In the genomic region with DNA sequence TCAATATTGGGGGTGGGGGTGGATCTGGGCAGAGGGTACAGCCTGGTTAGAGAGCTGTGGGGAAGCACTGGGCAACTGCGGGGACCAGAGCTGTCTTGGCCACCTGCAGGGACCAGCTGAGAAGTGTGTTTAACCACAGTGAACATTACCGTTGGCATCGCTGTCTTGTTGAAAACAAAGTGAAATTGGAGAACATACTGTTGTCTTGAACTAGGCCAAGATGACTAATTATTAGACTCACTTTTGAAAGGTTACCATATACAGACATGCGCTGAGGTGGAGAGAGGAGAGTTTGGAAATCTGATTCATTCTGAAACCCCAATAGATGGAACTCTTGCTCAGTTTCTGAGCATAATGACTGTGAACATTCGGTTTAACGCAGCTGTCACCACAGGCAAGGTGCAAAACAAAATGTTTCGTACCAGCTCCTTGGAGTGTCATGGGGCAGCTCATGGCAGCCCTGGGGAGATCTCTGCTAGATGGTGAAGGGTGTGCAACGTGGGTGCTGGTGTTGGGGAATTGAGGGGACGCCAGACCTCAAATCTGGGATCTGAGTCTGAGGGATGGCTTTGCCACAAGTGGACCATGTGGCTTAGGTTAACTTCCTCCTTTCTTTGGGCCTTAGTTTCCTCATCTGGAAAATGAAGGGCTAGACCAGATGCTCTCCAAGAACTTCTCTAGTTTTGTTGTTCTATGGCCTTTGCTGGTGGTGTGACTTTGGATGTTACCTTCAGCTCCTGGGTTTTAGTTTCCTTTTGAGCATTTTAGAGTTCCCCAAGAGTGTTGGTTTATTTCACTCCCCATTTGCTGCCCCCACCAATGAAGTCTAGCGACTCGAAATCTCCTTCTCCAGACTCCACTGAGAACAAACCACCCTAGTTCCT, we compare ENCODE assay signal across 9 cellular contexts. TPM values are rescaled to one million over a fixed set of nuclear protein-coding genes. Genes with fewer than 3 reads are reported as not detected.
DNase-seq lines count a peak whose midpoint lies in the region; ATAC-seq and TF ChIP-seq lines count a peak whose summit lies in the region.
"Had no signal": no experiment of that assay in that cellular context is flagged by ENCODE, and none has a peak within 500 bp of the region (broad histone marks: within the 10 kb centered on the region; RNA-seq: fewer than 3 reads in every experiment).

No MANE protein-coding gene starts in this region.

- H3K27ac Mint-ChIP-seq in CD4-positive, alpha-beta T cell, result no peak overlapping the region

- H3K27me3 ChIP-seq in CD4-positive, alpha-beta T cell (ENCODE audit: control insufficient read depth, insufficient read depth, low read length), result no peaks in the 10 kb centered on the region
- H3K27me3 ChIP-seq in left ventricle myocardium inferior (ENCODE audit: low read depth), result peaks cover 40% of the 10 kb centered on the region

- peaks cover 5% of the 10 kb centered on the region for H3K4me1 ChIP-seq in left ventricle myocardium inferior

- H3K27ac ChIP-seq in CD4-positive, alpha-beta T cell (ENCODE audit: low read depth, low read length), result no peak overlapping the region
- no peak overlapping the region for H3K27ac ChIP-seq in left ventricle myocardium inferior (replicated peaks)

- POLR2A ChIA-PET in CD4-positive, alpha-beta T cell (lab: Charles Lee), result interaction anchor here (1.3 kb wide), 1 partner anchor 322 kb away, joined by 4 read pairs; no protein-coding TSS in a partner anchor

- H3K9me3 ChIP-seq in CD4-positive, alpha-beta T cell (ENCODE audit: control insufficient read depth, low read length), result no peaks in the 10 kb centered on the region
- H3K9me3 ChIP-seq in left ventricle myocardium inferior (replicated peaks), result no peaks in the 10 kb centered on the region

- H3K9me3 Mint-ChIP-seq in CD4-positive, alpha-beta T cell, result no peaks in the 10 kb centered on the region

- ATAC-seq in CD4-positive, alpha-beta T cell (ENCODE audit: poor library complexity), result peak; percentile 46
- ATAC-seq in GM19395 (IDR thresholded peaks at IDR 0.05; ENCODE audit: unreplicated experiment) (peak; percentile 81), HG03439 (IDR thresholded peaks at IDR 0.05; ENCODE audit: unreplicated experiment) (peak; percentile 72)

- H3K4me1 Mint-ChIP-seq in CD4-positive, alpha-beta T cell (ENCODE audit: low read depth), result peaks cover 30% of the 10 kb centered on the region

- H3K4me3 ChIP-seq in foreskin fibroblast (ENCODE audit: low read depth in 1 of 2, low read length in 2 of 2) (no peak overlapping the region), left ventricle myocardium inferior (no peak overlapping the region)

- H3K4me3 Mint-ChIP-seq in CD4-positive, alpha-beta T cell, result no peak overlapping the region

- H3K36me3 Mint-ChIP-seq in CD4-positive, alpha-beta T cell (ENCODE audit: low read depth), result no peaks in the 10 kb centered on the region

- CTCF ChIA-PET in CD4-positive, alpha-beta T cell (lab: Charles Lee), result interaction anchor here (1.4 kb wide), 2 partner anchors 70 to 329 kb away, joined by 3 read pairs; no protein-coding TSS in a partner anchor

- no peak for TF ChIP-seq CTCF in CD4-positive, alpha-beta T cell (IDR thresholded peaks at IDR 0.05)
- TF ChIP-seq CTCF in foreskin fibroblast (IDR thresholded peaks at IDR 0.05; ENCODE audit: low read depth, low read length) (no peak), left ventricle myocardium inferior (IDR thresholded peaks at IDR 0.05; ENCODE audit: borderline replicate concordance) (no peak)

- no peaks in the 10 kb centered on the region for H3K36me3 ChIP-seq in left ventricle myocardium inferior

- intact Hi-C loops in CD4-positive, alpha-beta T cell (cut with DNase I, micrococcal nuclease), result no loop called here
- intact Hi-C loops in left ventricle myocardium inferior (cut with micrococcal nuclease), result loop anchor here (5.0 kb wide), 1 partner anchor 331 kb away; no protein-coding TSS in a partner anchor

- no peaks in the 10 kb centered on the region for H3K27me3 Mint-ChIP-seq in CD4-positive, alpha-beta T cell

- no peak for DNase-seq in CD4-positive, alpha-beta T cell
- DNase-seq in activated CD4-positive, CD25-positive, alpha-beta regulatory T cell treated with anti-CD3 and anti-CD28 coated beads, Interleukin-2, amount 50 U/mL, for 16 hours (ENCODE audit: low read depth, low spot score), result peak; percentile 36
- DNase-seq in foreskin fibroblast (peak; percentile 80 to 81), dedifferentiated amniotic fluid mesenchymal stem cell (ENCODE audit: extremely low spot score) (no peak), NCI-H345 treated with DMSO at 0.1 percent for 48 hours (lab: John Stamatoyannopoulos, UW; ENCODE audit: unreplicated experiment) (no peak), left ventricle myocardium inferior (no peak)

RNA-seq across cellular contexts. Expression of a gene that starts 24.6 kb away (rescaled TPM):
- not detected for total RNA-seq in CD4-positive, alpha-beta T cell
- total RNA-seq in left ventricle myocardium inferior, result not detected
- total RNA-seq: NCI-H460 had no signal

Comparison
In these comparisons a context has a peak if more than half of its experiments do, and no peak if none do; other contexts are left out.
1. DNase-seq: peak in activated CD4-positive, CD25-positive, alpha-beta regulatory T cell treated with anti-CD3 and anti-CD28 coated beads, Interleukin-2, amount 50 U/mL, for 16 hours (single experiment) and foreskin fibroblast (2 of 2); none in CD4-positive, alpha-beta T cell (0 of 10), dedifferentiated amniotic fluid mesenchymal stem cell (single experiment), NCI-H345 treated with DMSO at 0.1 percent for 48 hours (single experiment) and left ventricle myocardium inferior (single experiment).
2. Peak in every context shown above with its lines, with median percentiles within 50 percentile points of each other: ATAC-seq.